5 cellular contexts compared by ENCODE assay signal in genomic region chr3:137041251-137041650, GRCh38.
"Had no signal": no experiment of that assay in that cellular context is flagged by ENCODE, and none has a peak within 500 bp of the region (broad histone marks: within the 10 kb centered on the region; RNA-seq: fewer than 3 reads in every experiment).

No MANE protein-coding gene starts in this region.

- DNase-seq: H9, HCEC 1CT, IMR-90 had no signal

- H3K4me3 ChIP-seq: GM23338, K562 had no signal

- H2AFZ ChIP-seq: GM23338 had no signal

- H3K9me3 Mint-ChIP-seq: GM23338, H9 had no signal

- H3K4me3 Mint-ChIP-seq: GM23338, H9 had no signal

- H3K4me2 ChIP-seq: GM23338 had no signal

- H3K27ac Mint-ChIP-seq: GM23338, H9 had no signal
